ENCODE assay signal across 1 cellular context in genomic region chrX:1535241-1536041, GRCh38.
TF ChIP-seq lines count a peak whose summit lies in the region.

No MANE protein-coding gene starts in this region.

TF ChIP-seq in GM12878, 131 proteins besides CTCF, POLR2A, EP300 and RAD21 (continued from another document):
- 0 out of 3 replicates have a peak, but pooled peaks have one; percentile 33 for TF ChIP-seq POU2F2 (IDR thresholded peaks at IDR 0.05; ENCODE audit: borderline replicate concordance, low read depth, low read length)
- no peak for TF ChIP-seq CEBPB (IDR thresholded peaks at IDR 0.05; ENCODE audit: borderline replicate concordance in 1 of 2, low read depth in 2 of 2, low read length in 2 of 2)
- peak; percentile 87 for TF ChIP-seq PAX5 (IDR thresholded peaks at IDR 0.05; ENCODE audit: borderline replicate concordance, low read depth, low read length)
- no peak for TF ChIP-seq SREBF2 (IDR thresholded peaks at IDR 0.05; ENCODE audit: low read length)
- peak; percentile 93 to 96 for TF ChIP-seq IKZF2 (IDR thresholded peaks at IDR 0.05)
- TF ChIP-seq EED (IDR thresholded peaks at IDR 0.05; ENCODE audit: low read depth) = peak; percentile 89
- TF ChIP-seq EZH2 (IDR thresholded peaks at IDR 0.05; ENCODE audit: borderline replicate concordance, control insufficient read depth, low read depth, low read length) = no peak
- peak; percentile 14 for TF ChIP-seq KLF5 (IDR thresholded peaks at IDR 0.05; ENCODE audit: partially characterized antibody)
- TF ChIP-seq DPF2 (IDR thresholded peaks at IDR 0.05) = peak; percentile 56; the same call in 1 of the 2 replicates
- peak; percentile 52; the same call in 1 of the 2 replicates for TF ChIP-seq JUNB (IDR thresholded peaks at IDR 0.05)
- TF ChIP-seq ZNF384 (IDR thresholded peaks at IDR 0.05; ENCODE audit: borderline replicate concordance, low read depth, low read length) = peak; percentile 4; the same call in 1 of the 2 replicates
- 0 out of 2 replicates have a peak, but pooled peaks have one; percentile 70 for TF ChIP-seq WRNIP1 (IDR thresholded peaks at IDR 0.05; ENCODE audit: borderline replicate concordance, low read depth, low read length)
- TF ChIP-seq ZNF274 (IDR thresholded peaks at IDR 0.05; ENCODE audit: insufficient read depth, insufficient read length) = no peak
- TF ChIP-seq MAX (IDR thresholded peaks at IDR 0.05; ENCODE audit: low read depth, low read length) = no peak
- no peak for TF ChIP-seq PAX8 (IDR thresholded peaks at IDR 0.05)
- no peak; the same call in 1 of the 2 replicates for TF ChIP-seq GATAD2B (conservative IDR thresholded peaks at IDR 0.05; ENCODE audit: low read depth)
- peak; percentile 23 for TF ChIP-seq SP1 (IDR thresholded peaks at IDR 0.05; ENCODE audit: low read depth, low read length)
- no peak for TF ChIP-seq ESRRA (IDR thresholded peaks at IDR 0.05; ENCODE audit: low read length)
- peak; percentile 87 for TF ChIP-seq SKIL (IDR thresholded peaks at IDR 0.05; ENCODE audit: low read depth, poor library complexity, severe bottlenecking)
- TF ChIP-seq CHD1 (IDR thresholded peaks at IDR 0.05; ENCODE audit: low read depth, low read length) = peak; percentile 27; the same call in 1 of the 2 replicates
- TF ChIP-seq SMC3 (IDR thresholded peaks at IDR 0.05; ENCODE audit: borderline replicate concordance, low read length) = no peak
- TF ChIP-seq ETV6 (conservative IDR thresholded peaks at IDR 0.05 in 1 of 2, IDR thresholded peaks at IDR 0.05 in 1 of 2; ENCODE audit: borderline replicate concordance in 1 of 2, low read depth in 1 of 2) = peak in 1 of 2 experiments; percentile 33; a peak in 1 of 4 replicates
- peak; percentile 52; the same call in 1 of the 2 replicates for TF ChIP-seq PKNOX1 (IDR thresholded peaks at IDR 0.05)
- TF ChIP-seq CREM (IDR thresholded peaks at IDR 0.05; ENCODE audit: low read depth) = peak; percentile 72; the same call in 1 of the 2 replicates
- peak; percentile 25; the same call in 1 of the 2 replicates for TF ChIP-seq BMI1 (IDR thresholded peaks at IDR 0.05; ENCODE audit: borderline replicate concordance)
- no peak for TF ChIP-seq RCOR1 (conservative IDR thresholded peaks at IDR 0.05; ENCODE audit: low read depth, low read length)
- TF ChIP-seq IKZF1 (conservative IDR thresholded peaks at IDR 0.05) = peak; percentile 87
- TF ChIP-seq MYB (IDR thresholded peaks at IDR 0.05; ENCODE audit: borderline replicate concordance, low read depth, low read length) = no peak
TF ChIP-seq in GM12878: peak in this region for 51.
